23 cellular contexts compared by ENCODE assay signal in the genomic region with DNA sequence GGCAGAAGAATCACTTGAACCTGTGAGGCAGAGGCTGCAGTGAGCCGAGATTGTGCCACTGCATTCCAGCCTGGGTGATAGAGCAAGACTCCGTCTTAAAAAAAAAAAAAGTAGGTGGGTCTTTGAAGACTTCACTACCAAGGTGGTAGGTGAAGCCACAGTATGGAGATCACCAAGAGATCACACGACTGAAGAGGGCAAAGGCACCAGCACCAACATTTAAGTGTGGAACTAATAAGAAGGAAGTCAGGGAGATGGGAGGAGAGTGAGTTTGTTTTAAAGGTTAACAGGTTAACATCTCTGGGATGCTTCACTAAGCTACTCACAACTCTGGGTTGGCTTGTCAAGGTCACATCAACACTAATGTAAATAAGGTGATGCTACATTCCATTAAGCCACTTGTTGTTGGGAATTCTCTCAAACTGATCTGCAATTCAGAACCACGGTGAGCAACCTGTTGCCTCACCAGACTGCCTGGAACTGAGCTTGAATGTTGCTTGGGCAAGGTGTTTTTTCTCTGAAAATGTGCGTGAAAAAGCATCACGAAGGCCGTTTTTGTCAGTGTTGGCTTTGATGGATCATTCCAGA. TPM values are rescaled to one million over a fixed set of nuclear protein-coding genes. Genes with fewer than 3 reads are reported as not detected.
DNase-seq lines count a peak whose midpoint lies in the region; ATAC-seq, FAIRE-seq and TF ChIP-seq lines count a peak whose summit lies in the region.
"Had no signal": no experiment of that assay in that cellular context is flagged by ENCODE, and none has a peak within 500 bp of the region (broad histone marks: within the 10 kb centered on the region; RNA-seq: fewer than 3 reads in every experiment).

No MANE protein-coding gene starts in this region.

- FAIRE-seq in GM12878 (lab: Jason Lieb, UNC) = no peak
- peak; percentile 81 for FAIRE-seq in HepG2 (lab: Jason Lieb, UNC)
- FAIRE-seq: GM19239 had no signal

- TF ChIP-seq RAD21 in GM12878 (IDR thresholded peaks at IDR 0.05; ENCODE audit: insufficient read depth, low read depth, low read length) (no peak), HepG2 (CRISPR knock-in tag; IDR thresholded peaks at IDR 0.05) (no peak)

- H3K27ac Mint-ChIP-seq in Calu3 (ENCODE audit: unreplicated experiment) = peak overlapping the region; percentile 28
- H3K27ac Mint-ChIP-seq: neural progenitor cell had no signal

- no peak for TF ChIP-seq EP300 in GM12878 (IDR thresholded peaks at IDR 0.05; ENCODE audit: borderline replicate concordance in 1 of 2, control insufficient read depth in 1 of 2, low read depth in 2 of 2, low read length in 2 of 2)
- TF ChIP-seq EP300 in HepG2 (IDR thresholded peaks at IDR 0.05; ENCODE audit: low read depth in 2 of 2, low read length in 2 of 2) = no peak
- no peak for TF ChIP-seq EP300 in HepG2 (CRISPR knock-in tag; IDR thresholded peaks at IDR 0.05; ENCODE audit: borderline replicate concordance)

- ATAC-seq in GM12878 (no peak), HepG2 (peak; percentile 72), GM21825 (IDR thresholded peaks at IDR 0.05; ENCODE audit: unreplicated experiment) (no peak)

- in situ Hi-C loops in GM12878 (cut with MboI) = no loop called here
- in situ Hi-C loops in HepG2 (cut with HindIII; ENCODE audit: extremely low pct_ligation_motif_present, low pct_unique_long_range_greater_than_20kb) = no loop called here

- peaks cover 48% of the 10 kb centered on the region for H3K36me3 Mint-ChIP-seq in Calu3 (ENCODE audit: insufficient read depth, unreplicated experiment)

- H3K9me3 Mint-ChIP-seq in Calu3 (ENCODE audit: low read depth, unreplicated experiment) = no peaks in the 10 kb centered on the region
- H3K9me3 Mint-ChIP-seq: neural progenitor cell had no signal

- H3K9me3 ChIP-seq in HEK293 (ENCODE audit: control insufficient read depth, insufficient read depth, low read depth, low read length) (no peaks in the 10 kb centered on the region), GM12878 (replicated peaks; ENCODE audit: control insufficient read depth, insufficient read depth, low read length) (no peaks in the 10 kb centered on the region), HepG2 (ENCODE audit: low read length) (no peaks in the 10 kb centered on the region)
- H3K9me3 ChIP-seq: BLaER1 treated with 17β-estradiol and CSF1 and Interleukin-3, amounts not matched to agents 10 nM and 100 nM; esophagus muscularis mucosa; transverse colon had no signal

- peaks cover 16 to 66% of the 10 kb centered on the region in 2 experiments for H3K36me3 ChIP-seq in HEK293 (ENCODE audit: control insufficient read depth in 2 of 2, insufficient read depth in 1 of 2, low read length in 2 of 2)
- peaks cover 0 to 11% of the 10 kb centered on the region in 2 experiments; a peak in 2 of 4 replicates for H3K36me3 ChIP-seq in GM12878 (ENCODE audit: control insufficient read depth in 2 of 2, insufficient read depth in 2 of 2, low read length in 1 of 2)
- H3K36me3 ChIP-seq in HepG2 (replicated peaks in 1 of 2; ENCODE audit: control insufficient read depth in 1 of 2, insufficient read depth in 2 of 2, low read length in 2 of 2) = peaks cover 6 to 33% of the 10 kb centered on the region in 2 experiments
- H3K36me3 ChIP-seq: neural progenitor cell had no signal

- CTCF ChIA-PET in Calu3 (lab: Charles Lee) = no interaction called here
- CTCF ChIA-PET in HEK293 (lab: Yijun Ruan, JAX) = interaction anchor here (0.7 kb wide), 1 partner anchor 35 kb away, joined by 4 read pairs; no protein-coding TSS in a partner anchor
- CTCF ChIA-PET in GM12878 (lab: Yijun Ruan, JAX) = no interaction called here
- CTCF ChIA-PET in HepG2 (lab: Yijun Ruan, JAX; ENCODE audit: low intra/inter-chr PET ratio, low total read pairs) = interaction anchor here (1.2 kb wide), 1 partner anchor 68 kb away, joined by 3 read pairs; no protein-coding TSS in a partner anchor
- CTCF ChIA-PET in RWPE1 (lab: Yijun Ruan, JAX) = no interaction called here

- whole genome bisulfite sequencing in GM12878 (ENCODE audit: insufficient coverage, insufficient replicate concordance, low lambda C conversion rate, missing lambda C conversion rate) = over 99% methylated on average over 7 of the region's 7 CpGs
- WGBS in HepG2 (ENCODE audit: low lambda C conversion rate) = 70% methylated on average over 7 of the region's 7 CpGs

- intact Hi-C loops in Calu3 (cut with micrococcal nuclease; ENCODE audit: unreplicated experiment) (no loop called here), GM12878 (cut with micrococcal nuclease; ENCODE audit: unreplicated experiment) (no loop called here), HepG2 (cut with micrococcal nuclease; ENCODE audit: unreplicated experiment) (no loop called here)

- H3K27ac ChIP-seq in HEK293 (ENCODE audit: extremely low read depth, low read depth, low read length) = no peak overlapping the region
- H3K27ac ChIP-seq in GM12878 (ENCODE audit: control insufficient read depth, insufficient read depth) = no peak overlapping the region
- H3K27ac ChIP-seq in HepG2 (ENCODE audit: extremely low read length, insufficient read depth, low read length) = no peak overlapping the region
- H3K27ac ChIP-seq in RWPE1 = no peak overlapping the region
- H3K27ac ChIP-seq: cardiac muscle cell, esophagus muscularis mucosa, neural progenitor cell, transverse colon had no signal

- H3K27me3 Mint-ChIP-seq in Calu3 (ENCODE audit: unreplicated experiment) = no peaks in the 10 kb centered on the region

- H3K27me3 ChIP-seq in GM12878 (replicated peaks in 1 of 2; ENCODE audit: control insufficient read depth in 2 of 2, insufficient read depth in 2 of 2, low read length in 1 of 2) (no peaks in the 10 kb centered on the region), HepG2 (ENCODE audit: control insufficient read depth in 1 of 2, insufficient read depth in 2 of 2, low read length in 2 of 2) (no peaks in the 10 kb centered on the region)
- H3K27me3 ChIP-seq: BLaER1 treated with 17β-estradiol and CSF1 and Interleukin-3, amounts not matched to agents 10 nM and 100 nM; cardiac muscle cell; esophagus muscularis mucosa; neural progenitor cell; transverse colon had no signal

- H3K4me1 ChIP-seq in HEK293 (ENCODE audit: control insufficient read depth, insufficient read depth, low read length) (no peaks in the 10 kb centered on the region), GM12878 (ENCODE audit: control insufficient read depth, insufficient read depth, low read length) (no peaks in the 10 kb centered on the region), HepG2 (ENCODE audit: insufficient read depth, low read length) (peaks cover 41% of the 10 kb centered on the region)

- H2AFZ ChIP-seq in GM12878 (ENCODE audit: control insufficient read depth, low read depth, low read length) (no peak overlapping the region), HepG2 (ENCODE audit: low read length) (no peak overlapping the region)
- H2AFZ ChIP-seq: neural progenitor cell had no signal

- no peak overlapping the region for H3K4me3 ChIP-seq in HEK293 (ENCODE audit: low read depth, low read length)
- no peak overlapping the region for H3K4me3 ChIP-seq in GM12878
- no peak overlapping the region for H3K4me3 ChIP-seq in HepG2 (replicated peaks in 1 of 3; ENCODE audit: insufficient read depth in 1 of 3, low read depth in 2 of 3, low read length in 3 of 3)
- H3K4me3 ChIP-seq: BLaER1 treated with 17β-estradiol and CSF1 and Interleukin-3, amounts not matched to agents 10 nM and 100 nM; cardiac muscle cell; esophagus muscularis mucosa; neural progenitor cell; transverse colon had no signal

- no peaks in the 10 kb centered on the region for H3K79me2 ChIP-seq in GM12878 (ENCODE audit: control insufficient read depth, insufficient read depth, low read length)
- no peaks in the 10 kb centered on the region for H3K79me2 ChIP-seq in HepG2 (ENCODE audit: insufficient read depth, low read length)

- no peak for TF ChIP-seq POLR2A in GM12878 (IDR thresholded peaks at IDR 0.05; ENCODE audit: low read depth, low read length)
- peak in 1 of 2 experiments; percentile 22; a peak in 1 of 4 replicates for TF ChIP-seq POLR2A in HepG2 (IDR thresholded peaks at IDR 0.05; ENCODE audit: insufficient read depth in 1 of 2, low read depth in 2 of 2, low read length in 2 of 2)

- SMC1A ChIA-PET in GM12878 (lab: Charles Lee; ENCODE audit: uncharacterized antibody, unreplicated experiment) = interaction anchor here (1.2 kb wide), 1 partner anchor 57 kb away, joined by 3 read pairs; no protein-coding TSS in a partner anchor

- H3K4me2 ChIP-seq in GM12878 (ENCODE audit: control insufficient read depth, insufficient read depth) (no peak overlapping the region), HepG2 (ENCODE audit: low read depth, low read length) (no peak overlapping the region)
- H3K4me2 ChIP-seq: neural progenitor cell had no signal

- H4K20me1 ChIP-seq in GM12878 (ENCODE audit: control insufficient read depth, insufficient read depth) (no peaks in the 10 kb centered on the region), HepG2 (ENCODE audit: insufficient read depth, low read length) (no peaks in the 10 kb centered on the region)

- H3K9ac ChIP-seq in GM12878 (ENCODE audit: control insufficient read depth, insufficient read depth, low read length) (no peak overlapping the region), HepG2 (ENCODE audit: insufficient read depth, low read depth, low read length) (no peak overlapping the region)
- H3K9ac ChIP-seq: neural progenitor cell had no signal

- POLR2A ChIA-PET in HEK293 (lab: Yijun Ruan, JAX) = no interaction called here
- POLR2A ChIA-PET in GM12878 (lab: Charles Lee) = no interaction called here
- POLR2A ChIA-PET in HepG2 (lab: Yijun Ruan, JAX) = interaction anchor here (0.7 to 1.2 kb wide), 4 partner anchors 12 to 102 kb away, joined by 3 to 6 read pairs (median 4); a partner anchor contains a TSS
- POLR2A ChIA-PET in RWPE1 (lab: Yijun Ruan, JAX; ENCODE audit: low non-redundant PET) = no interaction called here

- RAD21 ChIA-PET in GM12878 (lab: Charles Lee; ENCODE audit: unreplicated experiment) = no interaction called here

- BruUV-seq in Calu3 (replicated peaks; lab: Mats Ljungman, UMichigan) = no TSS peak
- BruUV-seq in GM12878 (replicated peaks; lab: Mats Ljungman, UMichigan) = no TSS peak
- BruUV-seq in HepG2 (replicated peaks; lab: Mats Ljungman, UMichigan) = no TSS peak

- no peak overlapping the region for H3K4me3 Mint-ChIP-seq in Calu3 (ENCODE audit: low read depth, unreplicated experiment)
- H3K4me3 Mint-ChIP-seq: neural progenitor cell had no signal

- DNase-seq in Calu3 = no peak
- no peak for DNase-seq in GM12878 (ENCODE audit: low read depth, low spot score)
- DNase-seq in HepG2 (ENCODE audit: low spot score) = peak; percentile 80
- DNase-seq in 8988T = no peak
- DNase-seq in RWPE1 (ENCODE audit: low spot score) = no peak
- DNase-seq: activated CD4-positive, CD25-positive, alpha-beta regulatory T cell; DND-41; islet precursor cell; NCI-H1436 treated with DMSO at 0.1 percent for 48 hours; NCI-H2227 treated with DMSO at 0.1 percent for 48 hours; stimulated activated naive CD4-positive, alpha-beta T cell treated with Interleukin-2 at 50 U/mL for 16 hours; T-helper 1 cell; transverse colon had no signal

- H3K4me1 Mint-ChIP-seq in Calu3 (ENCODE audit: low read depth, unreplicated experiment) = no peaks in the 10 kb centered on the region

- TF ChIP-seq CTCF in Calu3 (IDR thresholded peaks at IDR 0.05; ENCODE audit: unreplicated experiment) (no peak), HEK293 (tag by site-specific recombination; IDR thresholded peaks at IDR 0.05) (no peak), GM12878 (IDR thresholded peaks at IDR 0.05 in 2 of 3, conservative IDR thresholded peaks at IDR 0.05 in 1 of 3; ENCODE audit: control insufficient read depth in 2 of 3, extremely low read depth in 1 of 3, insufficient read depth in 1 of 3, low read depth in 3 of 3, low read length in 3 of 3) (no peak), HepG2 (CRISPR knock-in tag; IDR thresholded peaks at IDR 0.05) (no peak), RWPE1 (conservative IDR thresholded peaks at IDR 0.05; ENCODE audit: low read depth) (no peak)

RNA-seq across cellular contexts. Expression of a gene that starts 48.7 kb away (rescaled TPM):
- total RNA-seq in Calu3 (2022) (43.3 and 45.1 TPM in 2 replicates), GM12878 (2014; rRNA removed) (66.0 and 83.5 TPM in 2 replicates), GM12878 (2014; rRNA removed; fragmentation: Illumina TruSeq; extraction: Trizol) (73.5 and 77.0 TPM in 2 replicates), GM12878 (2021) (51.6 and 52.7 TPM in 2 replicates), HepG2 (2016; rRNA removed; fragmentation: Illumina TruSeq; extraction: Trizol) (67.1 and 103 TPM in 2 replicates)
- 48.5 and 51.1 TPM in 2 replicates for total RNA-seq in GM12878 (2013; cell fraction: nucleolus; rRNA removed)
- polyA plus RNA-seq in GM12878 (2011; ENCODE audit: low read depth) = 33.3 TPM
- polyA plus RNA-seq in GM12878 (2011; rRNA removed) (68.6 and 82.3 TPM in 2 replicates), GM12878 (2014; fragmentation: Illumina TruSeq; extraction: Trizol) (61.7 and 70.5 TPM in 2 replicates), GM12878 (2014; fragmentation: Nextera tagmentation; extraction: Ambion mirVana) (10 to 100 TPM; 18.1 to 20.1 TPM), GM12878 (2014; rRNA removed) (40.4 and 48.2 TPM in 2 replicates), GM12878 (2016; fragmentation: Nextera tagmentation; extraction: Ambion mirVana) (10 to 100 TPM; 44.3 to 49.5 TPM), HepG2 (2011; rRNA removed) (44.7 and 52.7 TPM in 2 replicates)
- 36.0 and 40.0 TPM in 2 replicates for polyA plus RNA-seq in GM12878 (2011; cell fraction: cytosol; rRNA removed)
- polyA plus RNA-seq in GM12878 (2011; cell fraction: nucleus; rRNA removed) = 11.6 and 13.6 TPM in 2 replicates
- 36.2 and 37.7 TPM in 2 replicates for polyA plus RNA-seq in GM12878 (2012)
- polyA minus RNA-seq in GM12878 (2011; rRNA and poly(A)+ RNA removed) = 69.0 and 78.3 TPM in 2 replicates
- polyA minus RNA-seq in GM12878 (2011; cell fraction: cytosol; rRNA and poly(A)+ RNA removed) = 25.9 and 27.6 TPM in 2 replicates
- polyA minus RNA-seq in GM12878 (2011; cell fraction: nucleus; rRNA and poly(A)+ RNA removed) = 13.5 and 24.4 TPM in 2 replicates
- 26.7 and 28.2 TPM in 2 replicates for total RNA-seq in HepG2 (2016; cell fraction: cytosol; rRNA removed; fragmentation: Illumina TruSeq; extraction: Trizol; ENCODE audit: low read depth)
- total RNA-seq in HepG2 (2016; cell fraction: insoluble cytoplasmic fraction; rRNA removed; fragmentation: Illumina TruSeq; extraction: Trizol) = 69.3 and 101 TPM in 2 replicates
- total RNA-seq in HepG2 (2016; cell fraction: membrane; rRNA removed; fragmentation: Illumina TruSeq; extraction: Trizol) = 84.1 and 87.5 TPM in 2 replicates
- total RNA-seq in HepG2 (2016; cell fraction: nucleus; rRNA removed; fragmentation: Illumina TruSeq; extraction: Trizol) = 37.0 and 39.6 TPM in 2 replicates
- polyA plus RNA-seq in HepG2 (2011; cell fraction: cytosol; rRNA removed) = 32.0 and 41.2 TPM in 2 replicates
- 11.2 and 17.3 TPM in 2 replicates for polyA plus RNA-seq in HepG2 (2011; cell fraction: nucleus; rRNA removed)
- 41.8 and 45.4 TPM in 2 replicates for polyA plus RNA-seq in HepG2 (2012)
- polyA plus RNA-seq in HepG2 (2016; cell fraction: cytosol; fragmentation: Illumina TruSeq; extraction: Trizol; ENCODE audit: low read depth) = 20.4 and 21.4 TPM in 2 replicates
- 58.8 and 61.0 TPM in 2 replicates for polyA plus RNA-seq in HepG2 (2016; cell fraction: insoluble cytoplasmic fraction; fragmentation: Illumina TruSeq; extraction: Trizol; ENCODE audit: low read depth)
- 36.6 and 38.4 TPM in 2 replicates for polyA plus RNA-seq in HepG2 (2016; cell fraction: membrane; fragmentation: Illumina TruSeq; extraction: Trizol; ENCODE audit: low read depth)
- 28.5 and 29.9 TPM in 2 replicates for polyA plus RNA-seq in HepG2 (2016; cell fraction: nucleus; fragmentation: Illumina TruSeq; extraction: Trizol; ENCODE audit: insufficient read depth, low read depth)
- 78.2 and 137 TPM in 2 replicates for polyA minus RNA-seq in HepG2 (2011; rRNA and poly(A)+ RNA removed; ENCODE audit: low replicate concordance)
- polyA minus RNA-seq in HepG2 (2011; cell fraction: cytosol; rRNA and poly(A)+ RNA removed) = 45.6 and 62.7 TPM in 2 replicates
- polyA minus RNA-seq in HepG2 (2011; cell fraction: nucleus; rRNA and poly(A)+ RNA removed) = 42.6 and 54.1 TPM in 2 replicates

RNA-seq across cellular contexts. Expression of a gene that starts 48.8 kb away (rescaled TPM):
- 0.21 TPM in 1 of 2 replicates, not detected in the other for total RNA-seq in Calu3 (2022)
- not detected in 2 replicates for total RNA-seq in GM12878 (2013; cell fraction: nucleolus; rRNA removed)
- total RNA-seq in GM12878 (2014; rRNA removed) = 0.27 and 0.45 TPM in 2 replicates
- total RNA-seq in GM12878 (2014; rRNA removed; fragmentation: Illumina TruSeq; extraction: Trizol) = 0.23 and 0.27 TPM in 2 replicates
- total RNA-seq in GM12878 (2021) = 0.21 and 0.38 TPM in 2 replicates
- polyA plus RNA-seq in GM12878 (2011; ENCODE audit: low read depth) = 0.72 TPM
- 0.24 and 0.31 TPM in 2 replicates for polyA plus RNA-seq in GM12878 (2011; rRNA removed)
- polyA plus RNA-seq in GM12878 (2011; cell fraction: cytosol; rRNA removed) = 0.30 and 0.33 TPM in 2 replicates
- 0.07 and 0.18 TPM in 2 replicates for polyA plus RNA-seq in GM12878 (2011; cell fraction: nucleus; rRNA removed)
- polyA plus RNA-seq in GM12878 (2012) = 0.57 and 1.0 TPM in 2 replicates
- 1.3 and 2.1 TPM in 2 replicates for polyA plus RNA-seq in GM12878 (2014; fragmentation: Illumina TruSeq; extraction: Trizol)
- polyA plus RNA-seq in GM12878 (2014; fragmentation: Nextera tagmentation; extraction: Ambion mirVana) = under 1 TPM; 0.52 to 0.60 TPM
- 0.39 and 0.49 TPM in 2 replicates for polyA plus RNA-seq in GM12878 (2014; rRNA removed)
- 1 to 10 TPM; 2.5 to 2.9 TPM for polyA plus RNA-seq in GM12878 (2016; fragmentation: Nextera tagmentation; extraction: Ambion mirVana)
- 0.67 and 1.1 TPM in 2 replicates for polyA minus RNA-seq in GM12878 (2011; rRNA and poly(A)+ RNA removed)
- polyA minus RNA-seq in GM12878 (2011; cell fraction: cytosol; rRNA and poly(A)+ RNA removed) = not detected in 2 replicates
- polyA minus RNA-seq in GM12878 (2011; cell fraction: nucleus; rRNA and poly(A)+ RNA removed) = 0.48 and 0.57 TPM in 2 replicates
- total RNA-seq in HepG2 (2016; rRNA removed; fragmentation: Illumina TruSeq; extraction: Trizol) = not detected in 2 replicates
- 0.79 and 0.91 TPM in 2 replicates for total RNA-seq in HepG2 (2016; cell fraction: cytosol; rRNA removed; fragmentation: Illumina TruSeq; extraction: Trizol; ENCODE audit: low read depth)
- total RNA-seq in HepG2 (2016; cell fraction: insoluble cytoplasmic fraction; rRNA removed; fragmentation: Illumina TruSeq; extraction: Trizol) = 0.04 TPM in 1 of 2 replicates, not detected in the other
- 0.28 and 0.40 TPM in 2 replicates for total RNA-seq in HepG2 (2016; cell fraction: membrane; rRNA removed; fragmentation: Illumina TruSeq; extraction: Trizol)
- total RNA-seq in HepG2 (2016; cell fraction: nucleus; rRNA removed; fragmentation: Illumina TruSeq; extraction: Trizol) = 0.16 and 0.19 TPM in 2 replicates
- 0.04 TPM in 1 of 2 replicates, not detected in the other for polyA plus RNA-seq in HepG2 (2011; rRNA removed)
- polyA plus RNA-seq in HepG2 (2011; cell fraction: cytosol; rRNA removed) = 0.04 and 0.08 TPM in 2 replicates
- polyA plus RNA-seq in HepG2 (2011; cell fraction: nucleus; rRNA removed) = not detected in 2 replicates
- polyA plus RNA-seq in HepG2 (2012) = not detected in 2 replicates
- not detected in 2 replicates for polyA plus RNA-seq in HepG2 (2016; cell fraction: cytosol; fragmentation: Illumina TruSeq; extraction: Trizol; ENCODE audit: low read depth)
- polyA plus RNA-seq in HepG2 (2016; cell fraction: insoluble cytoplasmic fraction; fragmentation: Illumina TruSeq; extraction: Trizol; ENCODE audit: low read depth) = not detected in 2 replicates
- polyA plus RNA-seq in HepG2 (2016; cell fraction: membrane; fragmentation: Illumina TruSeq; extraction: Trizol; ENCODE audit: low read depth) = not detected in 2 replicates
- not detected in 2 replicates for polyA plus RNA-seq in HepG2 (2016; cell fraction: nucleus; fragmentation: Illumina TruSeq; extraction: Trizol; ENCODE audit: insufficient read depth, low read depth)
- polyA minus RNA-seq in HepG2 (2011; rRNA and poly(A)+ RNA removed; ENCODE audit: low replicate concordance) = 0.20 and 0.21 TPM in 2 replicates
- not detected in 2 replicates for polyA minus RNA-seq in HepG2 (2011; cell fraction: cytosol; rRNA and poly(A)+ RNA removed)
- 0.25 and 0.26 TPM in 2 replicates for polyA minus RNA-seq in HepG2 (2011; cell fraction: nucleus; rRNA and poly(A)+ RNA removed)
- total RNA-seq: cardiac muscle cell, esophagus muscularis mucosa, glomerular endothelial cell, HT1080, mesenteric fat pad had no signal

RNA-seq across cellular contexts. Expression of a gene that starts 55.8 kb away (rescaled TPM):
- 63.0 and 70.3 TPM in 2 replicates for total RNA-seq in Calu3 (2022)
- 26.5 and 28.5 TPM in 2 replicates for total RNA-seq in GM12878 (2013; cell fraction: nucleolus; rRNA removed)
- total RNA-seq in GM12878 (2014; rRNA removed) = 9.4 and 10.5 TPM in 2 replicates
- total RNA-seq in GM12878 (2014; rRNA removed; fragmentation: Illumina TruSeq; extraction: Trizol) = 13.6 and 13.7 TPM in 2 replicates
- 13.1 and 15.4 TPM in 2 replicates for total RNA-seq in GM12878 (2021)
- 10.0 TPM for polyA plus RNA-seq in GM12878 (2011; ENCODE audit: low read depth)
- 13.5 and 17.0 TPM in 2 replicates for polyA plus RNA-seq in GM12878 (2011; rRNA removed)
- 7.0 and 10.3 TPM in 2 replicates for polyA plus RNA-seq in GM12878 (2011; cell fraction: cytosol; rRNA removed)
- 18.9 and 19.3 TPM in 2 replicates for polyA plus RNA-seq in GM12878 (2011; cell fraction: nucleus; rRNA removed)
- 10.1 and 13.7 TPM in 2 replicates for polyA plus RNA-seq in GM12878 (2012)
- 18.7 and 22.1 TPM in 2 replicates for polyA plus RNA-seq in GM12878 (2014; fragmentation: Illumina TruSeq; extraction: Trizol)
- polyA plus RNA-seq in GM12878 (2014; fragmentation: Nextera tagmentation; extraction: Ambion mirVana) = 1 to 10 TPM; 4.1 to 6.6 TPM
- 11.2 and 11.8 TPM in 2 replicates for polyA plus RNA-seq in GM12878 (2014; rRNA removed)
- 10 to 100 TPM; 17.1 to 17.5 TPM for polyA plus RNA-seq in GM12878 (2016; fragmentation: Nextera tagmentation; extraction: Ambion mirVana)
- polyA minus RNA-seq in GM12878 (2011; rRNA and poly(A)+ RNA removed) = 6.7 and 7.2 TPM in 2 replicates
- polyA minus RNA-seq in GM12878 (2011; cell fraction: cytosol; rRNA and poly(A)+ RNA removed) = 3.7 and 5.0 TPM in 2 replicates
- polyA minus RNA-seq in GM12878 (2011; cell fraction: nucleus; rRNA and poly(A)+ RNA removed) = 5.0 and 7.3 TPM in 2 replicates
- total RNA-seq in HepG2 (2016; rRNA removed; fragmentation: Illumina TruSeq; extraction: Trizol) = 20.7 and 25.5 TPM in 2 replicates
- 3.6 and 4.8 TPM in 2 replicates for total RNA-seq in HepG2 (2016; cell fraction: cytosol; rRNA removed; fragmentation: Illumina TruSeq; extraction: Trizol; ENCODE audit: low read depth)
- total RNA-seq in HepG2 (2016; cell fraction: insoluble cytoplasmic fraction; rRNA removed; fragmentation: Illumina TruSeq; extraction: Trizol) = 20.5 and 24.3 TPM in 2 replicates
- total RNA-seq in HepG2 (2016; cell fraction: membrane; rRNA removed; fragmentation: Illumina TruSeq; extraction: Trizol) = 8.8 and 9.2 TPM in 2 replicates
- total RNA-seq in HepG2 (2016; cell fraction: nucleus; rRNA removed; fragmentation: Illumina TruSeq; extraction: Trizol) = 16.9 and 18.3 TPM in 2 replicates
- polyA plus RNA-seq in HepG2 (2011; rRNA removed) = 10.3 and 10.7 TPM in 2 replicates
- 5.2 and 7.9 TPM in 2 replicates for polyA plus RNA-seq in HepG2 (2011; cell fraction: cytosol; rRNA removed)
- 17.4 and 18.6 TPM in 2 replicates for polyA plus RNA-seq in HepG2 (2011; cell fraction: nucleus; rRNA removed)
- polyA plus RNA-seq in HepG2 (2012) = 14.4 and 14.8 TPM in 2 replicates
- 1.2 and 1.3 TPM in 2 replicates for polyA plus RNA-seq in HepG2 (2016; cell fraction: cytosol; fragmentation: Illumina TruSeq; extraction: Trizol; ENCODE audit: low read depth)
- polyA plus RNA-seq in HepG2 (2016; cell fraction: insoluble cytoplasmic fraction; fragmentation: Illumina TruSeq; extraction: Trizol; ENCODE audit: low read depth) = 21.9 and 22.8 TPM in 2 replicates
- polyA plus RNA-seq in HepG2 (2016; cell fraction: membrane; fragmentation: Illumina TruSeq; extraction: Trizol; ENCODE audit: low read depth) = 4.0 and 4.3 TPM in 2 replicates
- 34.7 and 34.8 TPM in 2 replicates for polyA plus RNA-seq in HepG2 (2016; cell fraction: nucleus; fragmentation: Illumina TruSeq; extraction: Trizol; ENCODE audit: insufficient read depth, low read depth)
- polyA minus RNA-seq in HepG2 (2011; rRNA and poly(A)+ RNA removed; ENCODE audit: low replicate concordance) = 3.9 and 12.3 TPM in 2 replicates
- polyA minus RNA-seq in HepG2 (2011; cell fraction: cytosol; rRNA and poly(A)+ RNA removed) = 5.2 and 7.1 TPM in 2 replicates
- polyA minus RNA-seq in HepG2 (2011; cell fraction: nucleus; rRNA and poly(A)+ RNA removed) = 11.6 and 14.5 TPM in 2 replicates

Comparison
In these comparisons a context has a peak if more than half of its experiments do, and no peak if none do; other contexts are left out.
1. CTCF ChIA-PET loops: an anchor here in HEK293 (0.7 kb wide) and HepG2 (1.2 kb wide); none called in Calu3, GM12878 and RWPE1.